ENCODE assay signal across 28 cellular contexts in genomic region chr9:28135571-28135970, GRCh38.
DNase-seq lines count a peak whose midpoint lies in the region; FAIRE-seq and TF ChIP-seq lines count a peak whose summit lies in the region.
"Had no signal": no experiment of that assay in that cellular context is flagged by ENCODE, and none has a peak within 500 bp of the region (broad histone marks: within the 10 kb centered on the region; RNA-seq: fewer than 3 reads in every experiment).

No MANE protein-coding gene starts in this region.

- WGBS in mammary epithelial cell (ENCODE audit: low coverage, missing lambda C conversion rate) = 69% methylated on average over 2 of the region's 2 CpGs
- 5% methylated on average over 2 of the region's 2 CpGs for WGBS in smooth muscle cell (ENCODE audit: low lambda C conversion rate)

- H3K9ac ChIP-seq in mammary epithelial cell (ENCODE audit: insufficient read depth, low read length) (no peak overlapping the region), endothelial cell of umbilical vein (replicated peaks; ENCODE audit: extremely low read depth, insufficient read depth, low read length) (no peak overlapping the region), smooth muscle cell (ENCODE audit: low read depth) (no peak overlapping the region)
- H3K9ac ChIP-seq: BLaER1 treated with 17β-estradiol and CSF1 and Interleukin-3, amounts not matched to agents 10 nM and 100 nM had no signal

- no peaks in the 10 kb centered on the region for H3K36me3 ChIP-seq in mammary epithelial cell (ENCODE audit: insufficient read depth, low read length)
- no peaks in the 10 kb centered on the region for H3K36me3 ChIP-seq in breast epithelium
- H3K36me3 ChIP-seq in endothelial cell of umbilical vein (ENCODE audit: control insufficient read depth in 2 of 2, extremely low read depth in 1 of 2, insufficient read depth in 2 of 2, low read length in 2 of 2) = no peaks in the 10 kb centered on the region
- no peaks in the 10 kb centered on the region for H3K36me3 ChIP-seq in smooth muscle cell (ENCODE audit: low read depth)
- H3K36me3 ChIP-seq in vagina = no peaks in the 10 kb centered on the region
- H3K36me3 ChIP-seq: BLaER1 treated with 17β-estradiol and CSF1 and Interleukin-3, amounts not matched to agents 10 nM and 100 nM; heart left ventricle; ovary; thoracic aorta; WERI-Rb-1 had no signal

- dilution Hi-C loops in mammary epithelial cell (cut with HindIII; ENCODE audit: low sequenced_read_pairs) = no loop called here
- dilution Hi-C loops in endothelial cell of umbilical vein (cut with MboI; ENCODE audit: extremely low pct_ligation_motif_present, low sequenced_read_pairs) = no loop called here

- CTCF ChIA-PET in mammary epithelial cell (lab: Charles Lee; ENCODE audit: low non-redundant PET) (no interaction called here), endothelial cell of umbilical vein (lab: Charles Lee) (interaction anchor here (1.5 kb wide), 1 partner anchor 24 kb away, joined by 3 read pairs; no protein-coding TSS in a partner anchor)

- no peak for TF ChIP-seq CTCF in mammary epithelial cell (conservative IDR thresholded peaks at IDR 0.05 in 1 of 2, IDR thresholded peaks at IDR 0.05 in 1 of 2; ENCODE audit: extremely low read depth in 1 of 2, insufficient read depth in 1 of 2, low read depth in 1 of 2, low read length in 2 of 2)
- no peak for TF ChIP-seq CTCF in breast epithelium (IDR thresholded peaks at IDR 0.05)
- TF ChIP-seq CTCF in endothelial cell of umbilical vein (IDR thresholded peaks at IDR 0.05; ENCODE audit: extremely low read depth in 1 of 2, insufficient read depth in 1 of 2, low read depth in 1 of 2, low read length in 2 of 2) = no peak
- no peak for TF ChIP-seq CTCF in smooth muscle cell (IDR thresholded peaks at IDR 0.05; ENCODE audit: borderline replicate concordance, insufficient read depth, poor library complexity, severe bottlenecking)
- TF ChIP-seq CTCF in vagina (IDR thresholded peaks at IDR 0.05) = no peak

- in situ Hi-C loops in mammary epithelial cell (cut with MboI; ENCODE audit: low sequenced_read_pairs in 2 of 2) = no loop called here

- BruUV-seq in mammary epithelial cell (replicated peaks; lab: Mats Ljungman, UMichigan) (no TSS peak), endothelial cell of umbilical vein (replicated peaks; lab: Mats Ljungman, UMichigan) (no TSS peak)

- TF ChIP-seq POLR2A in breast epithelium (IDR thresholded peaks at IDR 0.05) (no peak), endothelial cell of umbilical vein (IDR thresholded peaks at IDR 0.05; ENCODE audit: low read depth, low read length) (no peak), vagina (IDR thresholded peaks at IDR 0.05) (no peak)

- H3K9me3 ChIP-seq in mammary epithelial cell (replicated peaks; ENCODE audit: insufficient read depth, low read length) (no peaks in the 10 kb centered on the region), breast epithelium (no peaks in the 10 kb centered on the region), endothelial cell of umbilical vein (replicated peaks; ENCODE audit: control insufficient read depth, insufficient read depth, low read length) (no peaks in the 10 kb centered on the region), smooth muscle cell (replicated peaks; ENCODE audit: low read depth) (no peaks in the 10 kb centered on the region), vagina (no peaks in the 10 kb centered on the region)
- H3K9me3 ChIP-seq: BLaER1 treated with 17β-estradiol and CSF1 and Interleukin-3, amounts not matched to agents 10 nM and 100 nM; Caco-2; heart left ventricle; ovary; thoracic aorta had no signal

- H3K4me1 ChIP-seq in mammary epithelial cell (ENCODE audit: insufficient read depth, low read length) (no peaks in the 10 kb centered on the region), breast epithelium (no peaks in the 10 kb centered on the region), endothelial cell of umbilical vein (ENCODE audit: control insufficient read depth, extremely low read depth, insufficient read depth, low read length) (peaks cover 14% of the 10 kb centered on the region), smooth muscle cell (ENCODE audit: low read depth) (peaks cover 24% of the 10 kb centered on the region), vagina (no peaks in the 10 kb centered on the region)
- H3K4me1 ChIP-seq: BLaER1 treated with 17β-estradiol and CSF1 and Interleukin-3, amounts not matched to agents 10 nM and 100 nM; Caco-2; heart left ventricle had no signal

- H3F3A ChIP-seq in smooth muscle cell (ENCODE audit: low read depth) = peaks cover 10% of the 10 kb centered on the region

- H3K4me3 ChIP-seq in mammary epithelial cell (replicated peaks in 1 of 3; ENCODE audit: insufficient read depth in 1 of 3, low read depth in 2 of 3, low read length in 3 of 3) (peak overlapping the region in 1 of 3 experiments; percentile 4), breast epithelium (no peak overlapping the region), endothelial cell of umbilical vein (replicated peaks in 1 of 3; ENCODE audit: insufficient read depth in 1 of 3, low read depth in 1 of 3, low read length in 3 of 3) (no peak overlapping the region), smooth muscle cell (peak overlapping the region; percentile 32), vagina (no peak overlapping the region)
- H3K4me3 ChIP-seq: BLaER1 treated with 17β-estradiol and CSF1 and Interleukin-3, amounts not matched to agents 10 nM and 100 nM; GM12878; heart left ventricle; ovary; thoracic aorta had no signal

- H3K4me2 ChIP-seq in mammary epithelial cell (ENCODE audit: insufficient read depth, low read depth, low read length) (peak overlapping the region; percentile 56), endothelial cell of umbilical vein (ENCODE audit: insufficient read depth, low read length) (peak overlapping the region; percentile 31), smooth muscle cell (peak overlapping the region; percentile 79)
- H3K4me2 ChIP-seq: BLaER1 treated with 17β-estradiol and CSF1 and Interleukin-3, amounts not matched to agents 10 nM and 100 nM had no signal

- H3K79me2 ChIP-seq in mammary epithelial cell (ENCODE audit: insufficient read depth, low read length) = no peaks in the 10 kb centered on the region
- no peaks in the 10 kb centered on the region for H3K79me2 ChIP-seq in endothelial cell of umbilical vein (ENCODE audit: control insufficient read depth, insufficient read depth, low read length)
- no peaks in the 10 kb centered on the region for H3K79me2 ChIP-seq in smooth muscle cell (ENCODE audit: low read depth)

- intact Hi-C loops in mammary epithelial cell (cut with micrococcal nuclease) = no loop called here
- intact Hi-C loops in breast epithelium (cut with DNase I; ENCODE audit: low total_unique reads) = no loop called here
- intact Hi-C loops in endothelial cell of umbilical vein (cut with micrococcal nuclease) = no loop called here
- intact Hi-C loops in vagina (cut with DNase I) = no loop called here

- peak; percentile 35 for FAIRE-seq in endothelial cell of umbilical vein (lab: Jason Lieb, UNC)
- FAIRE-seq: GM12878 had no signal

- no peaks in the 10 kb centered on the region for H3K9me1 ChIP-seq in endothelial cell of umbilical vein (replicated peaks; ENCODE audit: control insufficient read depth, extremely low read depth, insufficient read depth, low read length)

- H4K20me1 ChIP-seq in mammary epithelial cell (ENCODE audit: insufficient read depth, low read length) = no peaks in the 10 kb centered on the region
- H4K20me1 ChIP-seq in endothelial cell of umbilical vein (replicated peaks; ENCODE audit: control insufficient read depth, extremely low read depth, insufficient read depth, low read length) = no peaks in the 10 kb centered on the region
- no peaks in the 10 kb centered on the region for H4K20me1 ChIP-seq in smooth muscle cell (ENCODE audit: low read depth)
- H4K20me1 ChIP-seq: BLaER1 treated with 17β-estradiol and CSF1 and Interleukin-3, amounts not matched to agents 10 nM and 100 nM had no signal

- peak overlapping the region; percentile 44 for H2AFZ ChIP-seq in mammary epithelial cell (ENCODE audit: low read depth, low read length)
- H2AFZ ChIP-seq in endothelial cell of umbilical vein (ENCODE audit: low read depth, low read length) = peak overlapping the region; percentile 71
- H2AFZ ChIP-seq in smooth muscle cell (ENCODE audit: low read depth) = no peak overlapping the region

- H3K27me3 ChIP-seq in mammary epithelial cell (ENCODE audit: insufficient read depth, low read length) (no peaks in the 10 kb centered on the region), breast epithelium (no peaks in the 10 kb centered on the region), endothelial cell of umbilical vein (ENCODE audit: control insufficient read depth in 2 of 2, insufficient read depth in 2 of 2, low read length in 2 of 2) (no peaks in the 10 kb centered on the region), smooth muscle cell (ENCODE audit: low read depth) (no peaks in the 10 kb centered on the region), vagina (no peaks in the 10 kb centered on the region)
- H3K27me3 ChIP-seq: BLaER1 treated with 17β-estradiol and CSF1 and Interleukin-3, amounts not matched to agents 10 nM and 100 nM; heart left ventricle; ovary had no signal

- DNase-seq in mammary epithelial cell = peak; percentile 11
- no peak for DNase-seq in breast epithelium (ENCODE audit: low spot score in 2 of 2)
- peak; percentile 42 for DNase-seq in NCI-H345 (lab: John Stamatoyannopoulos, UW)
- DNase-seq in endothelial cell of umbilical vein (ENCODE audit: low read depth, low spot score) = peak; percentile 18
- no peak for DNase-seq in smooth muscle cell (lab: John Stamatoyannopoulos, UW; ENCODE audit: unreplicated experiment)
- no peak for DNase-seq in Ammon's horn (ENCODE audit: low spot score)
- no peak for DNase-seq in vagina (ENCODE audit: extremely low spot score in 2 of 2)
- no peak for DNase-seq in effector CD8-positive, alpha-beta T cell (lab: John Stamatoyannopoulos, UW)
- DNase-seq: ACHN; activated CD4-positive, alpha-beta T cell treated with anti-CD3 and anti-CD28 coated beads, Interleukin-2, amount 10 ng/mL, durations not matched to agents 7 days and 5 days; activated CD8-positive, alpha-beta memory T cell treated with anti-CD3 and anti-CD28 coated beads, Interleukin-2, amount 10 ng/mL, durations not matched to agents 7 days and 5 days; activated naive CD4-positive, alpha-beta T cell treated with Interleukin-2 at 50 U/mL for 16 hours; activated T-cell treated with anti-CD3 and anti-CD28 coated beads, Interleukin-2, amount 50 U/mL, for 72 hours; amniotic stem cell; Caco-2; cortex of kidney; heart left ventricle; midbrain; MV-4-11; NCI-H526 treated with DMSO at 0.1 percent for 48 hours; OCI-M1; ovary; stimulated activated CD4-positive, alpha-beta T cell treated with anti-CD3 and anti-CD28 coated beads, Interleukin-4, amount 100 ng/mL, for 24 hours; stimulated activated naive B cell treated with anti-CD40 and anti-IgM and Interleukin-4, amounts not matched to agents 10 μg/mL and 1 μg/mL and 100 μg/mL, for 72 hours; WERI-Rb-1 had no signal

- H3K27ac ChIP-seq in mammary epithelial cell (ENCODE audit: insufficient read depth, low read depth, low read length) (no peak overlapping the region), breast epithelium (no peak overlapping the region), endothelial cell of umbilical vein (ENCODE audit: insufficient read depth, low read depth, low read length) (peak overlapping the region; percentile 44), smooth muscle cell (ENCODE audit: low read depth) (peak overlapping the region; percentile 74), vagina (no peak overlapping the region)
- H3K27ac ChIP-seq: BLaER1 treated with 17β-estradiol and CSF1 and Interleukin-3, amounts not matched to agents 10 nM and 100 nM; heart left ventricle; ovary; thoracic aorta; WERI-Rb-1 had no signal

- POLR2A ChIA-PET in endothelial cell of umbilical vein (lab: Charles Lee) = no interaction called here

Comparison
In these comparisons a context has a peak if more than half of its experiments do, and no peak if none do; other contexts are left out.
1. DNase-seq: peak in mammary epithelial cell (single experiment), NCI-H345 (single experiment) and endothelial cell of umbilical vein (single experiment); none in breast epithelium (0 of 2), smooth muscle cell (single experiment), Ammon's horn (single experiment), vagina (0 of 2) and effector CD8-positive, alpha-beta T cell (single experiment).
2. H3K27ac ChIP-seq: peak in endothelial cell of umbilical vein (single experiment) and smooth muscle cell (single experiment); none in mammary epithelial cell (single experiment), breast epithelium (0 of 2) and vagina (single experiment).
3. Peak in every context shown above with its lines, with median percentiles within 50 percentile points of each other: H3K4me2 ChIP-seq.